Comparison of ENCODE assay signal across 9 cellular contexts in the genomic region with DNA sequence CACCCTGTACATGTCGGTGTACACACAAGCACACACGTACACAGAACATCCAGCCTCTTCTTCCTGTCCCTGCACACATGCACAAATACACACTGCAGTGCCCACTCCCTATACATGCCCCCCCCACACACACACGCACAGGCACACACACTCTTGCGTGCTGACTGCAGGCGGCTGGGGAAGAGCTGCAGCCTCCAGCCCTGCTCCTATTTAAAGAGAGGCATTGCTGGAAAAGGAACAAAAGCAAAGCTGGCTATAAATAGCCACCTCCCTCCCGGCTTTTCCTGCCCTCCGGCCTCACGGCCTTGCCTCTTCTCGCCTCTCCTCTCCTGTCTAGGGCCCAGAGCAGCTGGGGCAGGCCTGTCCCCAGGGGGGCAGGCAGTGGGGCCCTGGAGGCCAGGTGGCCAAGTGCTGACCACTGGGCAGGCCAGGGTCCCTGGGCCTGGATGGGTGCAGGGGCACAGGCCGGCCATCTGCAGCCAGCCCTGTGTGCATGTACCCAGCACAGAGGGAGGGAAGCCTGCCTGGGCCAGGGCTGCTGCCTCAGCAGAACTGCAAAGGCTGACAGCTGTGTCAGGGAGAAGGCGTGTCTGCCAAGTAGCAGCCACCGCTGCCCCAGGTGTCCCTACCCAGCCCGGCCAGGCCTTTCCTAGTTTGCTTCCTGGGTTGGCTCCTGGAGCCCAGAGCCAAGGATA. TPM values are rescaled to one million over a fixed set of nuclear protein-coding genes. Genes with fewer than 3 reads are reported as not detected.
A peak's percentile ranks its signal among the peaks of the same experiment; 100 is the strongest.
DNase-seq lines count a peak whose midpoint lies in the region; ATAC-seq and TF ChIP-seq lines count a peak whose summit lies in the region.
"Had no signal": no experiment of that assay in that cellular context is flagged by ENCODE, and none has a peak within 500 bp of the region (broad histone marks: within the 10 kb centered on the region; RNA-seq: fewer than 3 reads in every experiment).

No MANE protein-coding gene starts in this region.

- no peaks in the 10 kb centered on the region for H3K9me3 ChIP-seq in right atrium auricular region
- H3K9me3 ChIP-seq: neutrophil had no signal

- TF ChIP-seq CTCF in right atrium auricular region (IDR thresholded peaks at IDR 0.05): no peak

- H3K27ac Mint-ChIP-seq in activated T-helper 2 cell treated with anti-CD3 and anti-CD28 coated beads, Interferon-gamma antibody, Interleukin-2, Interleukin-4, amounts not matched to agents 10 μg/mL and 5 μg/mL and 100 μg/mL, durations not matched to agents 14 hours and 24 hours and 36 hours: no peak overlapping the region

- ATAC-seq in HG02798 (IDR thresholded peaks at IDR 0.05; ENCODE audit: poor library complexity, unreplicated experiment): no peak

- H3K27ac ChIP-seq in right atrium auricular region (peak overlapping the region; percentile 87 to 88), skin epidermis (peak overlapping the region in 12 of 21 experiments; percentile 36 to 82 (median 62))
- H3K27ac ChIP-seq: neutrophil had no signal

- H3K27me3 ChIP-seq in right atrium auricular region: no peaks in the 10 kb centered on the region

- peaks cover 0 to 50% of the 10 kb centered on the region in 2 donors for H3K4me1 ChIP-seq in right atrium auricular region

- peak; percentile 54 to 66 for DNase-seq in NCI-H187 (lab: John Stamatoyannopoulos, UW)
- DNase-seq in NCI-H187 treated with DMSO at 0.1 percent for 48 hours (lab: John Stamatoyannopoulos, UW): no peak
- DNase-seq in activated T-helper 2 cell treated with anti-CD3 and anti-CD28 coated beads, Interferon-gamma antibody, Interleukin-2, Interleukin-4, amounts not matched to agents 10 μg/mL and 5 μg/mL and 100 μg/mL, durations not matched to agents 14 hours and 24 hours and 36 hours (ENCODE audit: low spot score): no peak
- no peak for DNase-seq in right atrium auricular region (ENCODE audit: low spot score)
- DNase-seq in H4 (ENCODE audit: low spot score): no peak
- no peak for DNase-seq in stimulated activated CD4-positive, alpha-beta T cell treated with anti-CD3 and anti-CD28 coated beads, Interleukin-2, amount 100 ng/mL, for 24 hours

- peak overlapping the region; percentile 45 for H3K4me3 Mint-ChIP-seq in activated T-helper 2 cell treated with anti-CD3 and anti-CD28 coated beads, Interferon-gamma antibody, Interleukin-2, Interleukin-4, amounts not matched to agents 10 μg/mL and 5 μg/mL and 100 μg/mL, durations not matched to agents 14 hours and 24 hours and 36 hours (ENCODE audit: low read depth)

- no peaks in the 10 kb centered on the region for H3K4me1 Mint-ChIP-seq in activated T-helper 2 cell treated with anti-CD3 and anti-CD28 coated beads, Interferon-gamma antibody, Interleukin-2, Interleukin-4, amounts not matched to agents 10 μg/mL and 5 μg/mL and 100 μg/mL, durations not matched to agents 14 hours and 24 hours and 36 hours (ENCODE audit: low read depth)

- H3K4me3 ChIP-seq in right atrium auricular region: no peak overlapping the region
- H3K4me3 ChIP-seq in skin epidermis: no peak overlapping the region

- peaks cover 34% of the 10 kb centered on the region for H3K27me3 Mint-ChIP-seq in activated T-helper 2 cell treated with anti-CD3 and anti-CD28 coated beads, Interferon-gamma antibody, Interleukin-2, Interleukin-4, amounts not matched to agents 10 μg/mL and 5 μg/mL and 100 μg/mL, durations not matched to agents 14 hours and 24 hours and 36 hours (ENCODE audit: low read depth)

- no peaks in the 10 kb centered on the region for H3K36me3 Mint-ChIP-seq in activated T-helper 2 cell treated with anti-CD3 and anti-CD28 coated beads, Interferon-gamma antibody, Interleukin-2, Interleukin-4, amounts not matched to agents 10 μg/mL and 5 μg/mL and 100 μg/mL, durations not matched to agents 14 hours and 24 hours and 36 hours (ENCODE audit: low read depth)

- no peaks in the 10 kb centered on the region for H3K36me3 ChIP-seq in right atrium auricular region
- H3K36me3 ChIP-seq: neutrophil had no signal

- intact Hi-C loops in activated T-helper 2 cell treated with anti-CD3 and anti-CD28 coated beads, Interferon-gamma antibody, Interleukin-2, Interleukin-4, amounts not matched to agents 10 μg/mL and 5 μg/mL and 100 μg/mL, durations not matched to agents 14 hours and 24 hours and 36 hours (cut with micrococcal nuclease): loop anchor here (10.0 kb wide), 1 partner anchor 95 kb away; no protein-coding TSS in a partner anchor

- H3K9me3 Mint-ChIP-seq in activated T-helper 2 cell treated with anti-CD3 and anti-CD28 coated beads, Interferon-gamma antibody, Interleukin-2, Interleukin-4, amounts not matched to agents 10 μg/mL and 5 μg/mL and 100 μg/mL, durations not matched to agents 14 hours and 24 hours and 36 hours: no peaks in the 10 kb centered on the region

RNA-seq across cellular contexts. Expression of a gene that starts 25.4 kb away (rescaled TPM):
- 0.25 and 0.51 TPM in 2 replicates for total RNA-seq in activated T-helper 2 cell treated with anti-CD3 and anti-CD28 coated beads, Interferon-gamma antibody, Interleukin-2, Interleukin-4, amounts not matched to agents 10 μg/mL and 5 μg/mL and 100 μg/mL, durations not matched to agents 14 hours and 24 hours and 36 hours
- total RNA-seq in right atrium auricular region: 1 to 10 TPM; 1.8 to 5.0 TPM
- 0.48 and 1.3 TPM in 2 replicates for total RNA-seq in H4 (2014; rRNA removed; shearing (Covaris generic))

RNA-seq across cellular contexts. Expression of a gene that starts 30.2 kb away (rescaled TPM):
- total RNA-seq in activated T-helper 2 cell treated with anti-CD3 and anti-CD28 coated beads, Interferon-gamma antibody, Interleukin-2, Interleukin-4, amounts not matched to agents 10 μg/mL and 5 μg/mL and 100 μg/mL, durations not matched to agents 14 hours and 24 hours and 36 hours: 43.4 and 47.5 TPM in 2 replicates
- total RNA-seq in right atrium auricular region: 10 to 100 TPM; 17.2 to 21.6 TPM
- total RNA-seq in H4 (2014; rRNA removed; shearing (Covaris generic)): 12.3 and 16.5 TPM in 2 replicates

RNA-seq across cellular contexts. Expression of a gene that starts 42.1 kb away (rescaled TPM):
- 29.9 and 35.8 TPM in 2 replicates for total RNA-seq in activated T-helper 2 cell treated with anti-CD3 and anti-CD28 coated beads, Interferon-gamma antibody, Interleukin-2, Interleukin-4, amounts not matched to agents 10 μg/mL and 5 μg/mL and 100 μg/mL, durations not matched to agents 14 hours and 24 hours and 36 hours
- total RNA-seq in right atrium auricular region: 10 to 100 TPM; 29.6 to 31.7 TPM
- 40.3 and 49.8 TPM in 2 replicates for total RNA-seq in H4 (2014; rRNA removed; shearing (Covaris generic))

RNA-seq across cellular contexts. Expression of a gene that starts 55.2 kb away (rescaled TPM):
- total RNA-seq in activated T-helper 2 cell treated with anti-CD3 and anti-CD28 coated beads, Interferon-gamma antibody, Interleukin-2, Interleukin-4, amounts not matched to agents 10 μg/mL and 5 μg/mL and 100 μg/mL, durations not matched to agents 14 hours and 24 hours and 36 hours: 42.6 and 43.5 TPM in 2 replicates
- total RNA-seq in right atrium auricular region: 10 to 100 TPM; 15.5 to 18.0 TPM
- total RNA-seq in H4 (2014; rRNA removed; shearing (Covaris generic)): 0.08 TPM in 1 of 2 replicates, not detected in the other

Comparison
In these comparisons a context has a peak if more than half of its experiments do, and no peak if none do; other contexts are left out.
1. DNase-seq: peak in NCI-H187 (2 of 2); none in NCI-H187 treated with DMSO at 0.1 percent for 48 hours (single experiment), activated T-helper 2 cell treated with anti-CD3 and anti-CD28 coated beads, Interferon-gamma antibody, Interleukin-2, Interleukin-4, amounts not matched to agents 10 μg/mL and 5 μg/mL and 100 μg/mL, durations not matched to agents 14 hours and 24 hours and 36 hours (single experiment), right atrium auricular region (single experiment), H4 (single experiment) and stimulated activated CD4-positive, alpha-beta T cell treated with anti-CD3 and anti-CD28 coated beads, Interleukin-2, amount 100 ng/mL, for 24 hours (0 of 2).